17 cellular contexts compared by ENCODE assay signal in genomic region chr4:3239998-3240920, GRCh38. TPM values are rescaled to one million over a fixed set of nuclear protein-coding genes. Genes with fewer than 3 reads are reported as not detected.
DNase-seq lines count a peak whose midpoint lies in the region; ATAC-seq, FAIRE-seq and TF ChIP-seq lines count a peak whose summit lies in the region.
"Had no signal": no experiment of that assay in that cellular context is flagged by ENCODE, and none has a peak within 500 bp of the region (broad histone marks: within the 10 kb centered on the region; RNA-seq: fewer than 3 reads in every experiment).

No MANE protein-coding gene starts in this region.

- H3K27ac ChIP-seq in OCI-LY7 (ENCODE audit: low read depth, low read length, poor library complexity, severe bottlenecking) (no peak overlapping the region), pancreas (peak overlapping the region; percentile 13 to 70 (median 54))
- H3K27ac ChIP-seq: colonic mucosa had no signal

- H3K9me3 ChIP-seq in OCI-LY7 (ENCODE audit: low read length): no peaks in the 10 kb centered on the region
- no peaks in the 10 kb centered on the region for H3K9me3 ChIP-seq in pancreas
- H3K9me3 ChIP-seq: ascending aorta, colonic mucosa, HAP-1 had no signal

- no peak for FAIRE-seq in pancreas (lab: Jason Lieb, UNC)
- FAIRE-seq: GM19239 had no signal

- no peaks in the 10 kb centered on the region for H3K4me1 ChIP-seq in OCI-LY7 (ENCODE audit: insufficient read depth, low read length, poor library complexity, severe bottlenecking)
- H3K4me1 ChIP-seq in pancreas: peaks cover 14 to 31% (median 19%) of the 10 kb centered on the region in 3 donors
- H3K4me1 ChIP-seq: ascending aorta, colonic mucosa had no signal

- peak; percentile 97 for DNase-seq in COR-L47 (lab: John Stamatoyannopoulos, UW)
- DNase-seq in NCI-H1092 treated with DMSO at 0.1 percent for 48 hours (lab: John Stamatoyannopoulos, UW): peak; percentile 54
- DNase-seq in OCI-LY7 (ENCODE audit: low spot score): no peak
- DNase-seq in pancreas: peak; percentile 79 to 92 (median 84)
- no peak for DNase-seq in NCI-H1436 treated with DMSO at 0.1 percent for 48 hours (lab: John Stamatoyannopoulos, UW)
- DNase-seq: activated CD4-positive, alpha-beta T cell treated with anti-CD3 and anti-CD28 coated beads, Interleukin-2, amount 10 ng/mL, durations not matched to agents 24 days and 14 days; activated naive CD4-positive, alpha-beta T cell treated with anti-CD3 and anti-CD28 coated beads for 36 hours; activated T-cell treated with anti-CD3 and anti-CD28 coated beads for 4 hours; colonic mucosa; NCI-H446 treated with DMSO at 0.1 percent for 48 hours; stimulated activated CD4-positive, alpha-beta T cell treated with anti-CD3 and anti-CD28 coated beads, Interleukin-15, amount 100 ng/mL, for 24 hours; stimulated activated naive CD4-positive, alpha-beta T cell treated with Interleukin-2 at 50 U/mL for 16 hours had no signal

- H3K9me2 ChIP-seq in OCI-LY7 (ENCODE audit: insufficient read depth, low read length): no peaks in the 10 kb centered on the region

- POLR2A ChIA-PET in OCI-LY7 (lab: Charles Lee): interaction anchor here (1.1 kb wide), 1 partner anchor 90 kb away, joined by 4 read pairs; no protein-coding TSS in a partner anchor

- TSS peak; percentile 59 for BruUV-seq in OCI-LY7 (replicated peaks; lab: Mats Ljungman, UMichigan)

- peaks cover 38% of the 10 kb centered on the region; the same call in 1 of the 2 replicates for H3K36me3 ChIP-seq in OCI-LY7 (ENCODE audit: insufficient read depth, low read length)
- H3K36me3 ChIP-seq in pancreas: peaks cover 0 to 21% (median 8%) of the 10 kb centered on the region in 3 donors
- H3K36me3 ChIP-seq: colonic mucosa had no signal

- peak; percentile 75 to 82 (median 80) for ATAC-seq in pancreas
- no peak for ATAC-seq in HG03565 (IDR thresholded peaks at IDR 0.05; ENCODE audit: unreplicated experiment)
- ATAC-seq in GM21737 (IDR thresholded peaks at IDR 0.05; ENCODE audit: unreplicated experiment): no peak

- TF ChIP-seq CTCF in OCI-LY7 (conservative IDR thresholded peaks at IDR 0.05; ENCODE audit: low read length): no peak
- TF ChIP-seq CTCF in pancreas (IDR thresholded peaks at IDR 0.05): no peak

- no peak overlapping the region for H3K4me2 ChIP-seq in OCI-LY7 (ENCODE audit: low read length)

- H4K20me1 ChIP-seq in OCI-LY7 (ENCODE audit: insufficient read depth, low read length): no peaks in the 10 kb centered on the region

- H3K4me3 ChIP-seq in OCI-LY7 (ENCODE audit: low read depth, low read length, poor library complexity, severe bottlenecking) (no peak overlapping the region), pancreas (no peak overlapping the region)
- H3K4me3 ChIP-seq: ascending aorta, colonic mucosa, HAP-1 had no signal

- no peak overlapping the region for H2AFZ ChIP-seq in OCI-LY7 (ENCODE audit: low read length)

- intact Hi-C loops in OCI-LY7 (cut with micrococcal nuclease; ENCODE audit: unreplicated experiment) (no loop called here), pancreas (cut with DNase I) (no loop called here)

- H3K27me3 ChIP-seq in pancreas: no peaks in the 10 kb centered on the region
- H3K27me3 ChIP-seq: ascending aorta, colonic mucosa had no signal

- WGBS in pancreas, 2 donors: 49 to 59% methylated on average over 29 of the region's 29 CpGs

- H3K79me2 ChIP-seq in OCI-LY7 (ENCODE audit: insufficient read depth, low read depth, low read length): no peaks in the 10 kb centered on the region

- CTCF ChIA-PET in OCI-LY7 (lab: Charles Lee; ENCODE audit: unreplicated experiment): no interaction called here

RNA-seq across cellular contexts. Expression of gene MSANTD1, which starts 8.7 kb away (rescaled TPM):
- 0.08 and 0.13 TPM in 2 replicates for total RNA-seq in OCI-LY7 (2014; rRNA removed; shearing (Covaris generic))
- total RNA-seq in OCI-LY7 (2022) (0.53 and 1.0 TPM in 2 replicates), pancreas (1 to 10 TPM in 2 of 6 donors, under 1 TPM in 4; 0.54 to 1.6 (median 0.88) TPM)
- polyA plus RNA-seq in pancreas: 1 to 10 TPM; 1.3 to 2.9 TPM
- total RNA-seq: ascending aorta had no signal

RNA-seq across cellular contexts. Expression of gene RGS12, which starts 52.6 kb away (rescaled TPM):
- total RNA-seq in OCI-LY7 (2014; rRNA removed; shearing (Covaris generic)): 6.4 and 9.4 TPM in 2 replicates
- total RNA-seq in OCI-LY7 (2022): 5.2 and 6.5 TPM in 2 replicates
- total RNA-seq in pancreas: 10 to 100 TPM in 2 of 6 donors, 1 to 10 TPM in 4; 4.6 to 19.4 (median 8.3) TPM
- 10 to 100 TPM; 21.3 to 21.6 TPM for polyA plus RNA-seq in pancreas

Comparison
In these comparisons a context has a peak if more than half of its experiments do, and no peak if none do; other contexts are left out.
1. DNase-seq: peak in COR-L47 (single experiment), NCI-H1092 treated with DMSO at 0.1 percent for 48 hours (single experiment) and pancreas (6 of 6); none in OCI-LY7 (single experiment) and NCI-H1436 treated with DMSO at 0.1 percent for 48 hours (single experiment).
2. ATAC-seq: peak in pancreas (4 of 4); none in HG03565 (single experiment) and GM21737 (single experiment).